In genomic region chr12:129002447-129002846, GRCh38 we compare ENCODE assay signal across 30 cellular contexts.
"Had no signal": no experiment of that assay in that cellular context is flagged by ENCODE, and none has a peak within 500 bp of the region (broad histone marks: within the 10 kb centered on the region; RNA-seq: fewer than 3 reads in every experiment).

No MANE protein-coding gene starts in this region.

- ATAC-seq: heart left ventricle; left colon; mucosa of descending colon; naive thymus-derived CD4-positive, alpha-beta T cell; natural killer cell treated with Interleukin-12 subunit alpha and Interleukin-12 subunit beta and Interleukin-15 and Interleukin-18, amount 100 ng/mL, for 72 hours; right lobe of liver; stimulated activated memory B cell treated with anti-CD40 and anti-IgM and Interleukin-4, amounts not matched to agents 10 μg/mL and 1 μg/mL and 100 μg/mL, for 72 hours; stimulated activated naive CD8-positive, alpha-beta T cell treated with anti-CD3 and anti-CD28 coated beads, Interleukin-15, amount 100 ng/mL, for 72 hours had no signal

- H3K4me1 Mint-ChIP-seq: immature natural killer cell; neural crest cell; stimulated activated memory B cell treated with anti-CD40 and anti-IgM and Interleukin-4, amounts not matched to agents 10 μg/mL and 1 μg/mL and 100 μg/mL, for 72 hours; stimulated activated naive CD8-positive, alpha-beta T cell treated with anti-CD3 and anti-CD28 coated beads, Interleukin-15, amount 100 ng/mL, for 72 hours had no signal

- H3K36me3 ChIP-seq: heart left ventricle, left ventricle myocardium inferior, neutrophil, ovary, right lobe of liver, transverse colon, upper lobe of left lung, vagina had no signal

- H3K36me3 Mint-ChIP-seq: immature natural killer cell; naive thymus-derived CD4-positive, alpha-beta T cell; natural killer cell treated with Interleukin-12 subunit alpha and Interleukin-12 subunit beta and Interleukin-15 and Interleukin-18, amount 100 ng/mL, for 72 hours; stimulated activated memory B cell treated with anti-CD40 and anti-IgM and Interleukin-4, amounts not matched to agents 10 μg/mL and 1 μg/mL and 100 μg/mL, for 72 hours had no signal

- H3K9me3 Mint-ChIP-seq: natural killer cell treated with Interleukin-12 subunit alpha and Interleukin-12 subunit beta and Interleukin-15 and Interleukin-18, amount 100 ng/mL, for 72 hours; neural crest cell had no signal

- H3K27ac ChIP-seq: heart left ventricle, left ventricle myocardium inferior, neutrophil, ovary, right lobe of liver, transverse colon, upper lobe of left lung, vagina had no signal

- H3K4me3 ChIP-seq: heart left ventricle, left ventricle myocardium inferior, lung, mucosa of descending colon, ovary, right lobe of liver, smooth muscle cell, transverse colon, upper lobe of left lung, vagina had no signal

- H3K4me2 ChIP-seq: smooth muscle cell had no signal

- H3K4me1 ChIP-seq: heart left ventricle, left ventricle myocardium inferior, right lobe of liver, transverse colon, upper lobe of left lung, vagina had no signal

- DNase-seq: heart left ventricle; hypothalamus; immature natural killer cell; kidney; left colon; left ventricle myocardium inferior; mesendoderm; midbrain; mucosa of descending colon; naive thymus-derived CD4-positive, alpha-beta T cell; occipital lobe; ovary; right lobe of liver; stimulated activated CD4-positive, alpha-beta T cell treated with anti-CD3 and anti-CD28 coated beads, Interleukin-1b, Interleukin-23, amount 100 ng/mL, for 48 hours; stimulated activated CD4-positive, alpha-beta T cell treated with anti-CD3 and anti-CD28 coated beads, Interleukin-2, amount 100 ng/mL, for 48 hours; stimulated activated CD4-positive, alpha-beta T cell treated with anti-CD3 and anti-CD28 coated beads, Interleukin-4, amount 100 ng/mL, for 4 hours; stimulated activated CD8-positive, alpha-beta memory T cell treated with anti-CD3 and anti-CD28 coated beads, Interleukin-4, amount 100 ng/mL, for 48 hours; stimulated activated naive CD4-positive, alpha-beta T cell treated with Interleukin-2 at 50 U/mL for 16 hours; stimulated activated naive CD8-positive, alpha-beta T cell treated with anti-CD3 and anti-CD28 coated beads, Interleukin-15, amount 100 ng/mL, for 72 hours; substantia nigra; transverse colon; upper lobe of left lung had no signal

- H3K27me3 ChIP-seq: heart left ventricle, ovary, right lobe of liver, transverse colon, upper lobe of left lung, vagina had no signal

- H3K4me3 Mint-ChIP-seq: immature natural killer cell; naive thymus-derived CD4-positive, alpha-beta T cell; natural killer cell treated with Interleukin-12 subunit alpha and Interleukin-12 subunit beta and Interleukin-15 and Interleukin-18, amount 100 ng/mL, for 72 hours; neural crest cell; stimulated activated memory B cell treated with anti-CD40 and anti-IgM and Interleukin-4, amounts not matched to agents 10 μg/mL and 1 μg/mL and 100 μg/mL, for 72 hours; stimulated activated naive CD8-positive, alpha-beta T cell treated with anti-CD3 and anti-CD28 coated beads, Interleukin-15, amount 100 ng/mL, for 72 hours had no signal

- H3K27ac Mint-ChIP-seq: immature natural killer cell; naive thymus-derived CD4-positive, alpha-beta T cell; natural killer cell treated with Interleukin-12 subunit alpha and Interleukin-12 subunit beta and Interleukin-15 and Interleukin-18, amount 100 ng/mL, for 72 hours; progenitor cell of endocrine pancreas; stimulated activated memory B cell treated with anti-CD40 and anti-IgM and Interleukin-4, amounts not matched to agents 10 μg/mL and 1 μg/mL and 100 μg/mL, for 72 hours; stimulated activated naive CD8-positive, alpha-beta T cell treated with anti-CD3 and anti-CD28 coated beads, Interleukin-15, amount 100 ng/mL, for 72 hours had no signal

- H3K9me3 ChIP-seq: left ventricle myocardium inferior, mucosa of descending colon, ovary, right lobe of liver, transverse colon, upper lobe of left lung, vagina had no signal
